In genomic region chr20:36950432-36951197, GRCh38 we compare ENCODE assay signal across 8 cellular contexts. TPM values are rescaled to one million over a fixed set of nuclear protein-coding genes. Genes with fewer than 3 reads are reported as not detected.
A peak's percentile ranks its signal among the peaks of the same experiment; 100 is the strongest.
DNase-seq lines count a peak whose midpoint lies in the region; ATAC-seq, FAIRE-seq and TF ChIP-seq lines count a peak whose summit lies in the region.

No MANE protein-coding gene starts in this region.

- H3K79me2 ChIP-seq in endothelial cell of umbilical vein (ENCODE audit: control insufficient read depth, insufficient read depth, low read length), result no peaks in the 10 kb centered on the region

- no peaks in the 10 kb centered on the region for H3K9me1 ChIP-seq in endothelial cell of umbilical vein (replicated peaks; ENCODE audit: control insufficient read depth, extremely low read depth, insufficient read depth, low read length)

- dilution Hi-C loops in endothelial cell of umbilical vein (cut with MboI; ENCODE audit: extremely low pct_ligation_motif_present, low sequenced_read_pairs), result no loop called here

- no TSS peak for BruUV-seq in endothelial cell of umbilical vein (replicated peaks; lab: Mats Ljungman, UMichigan)

- CTCF ChIA-PET in endothelial cell of umbilical vein (lab: Charles Lee), result no interaction called here

- peak overlapping the region; percentile 50 for H3K9ac ChIP-seq in endothelial cell of umbilical vein (replicated peaks; ENCODE audit: extremely low read depth, insufficient read depth, low read length)
- H3K9ac ChIP-seq in mucosa of stomach (ENCODE audit: low read length), result peak overlapping the region; percentile 83

- H3K4me2 ChIP-seq in endothelial cell of umbilical vein (ENCODE audit: insufficient read depth, low read length), result peak overlapping the region; percentile 81

- no peaks in the 10 kb centered on the region for H4K20me1 ChIP-seq in endothelial cell of umbilical vein (replicated peaks; ENCODE audit: control insufficient read depth, extremely low read depth, insufficient read depth, low read length)

- no peak; the same call in 1 of the 2 replicates for TF ChIP-seq CTCF in VCaP (conservative IDR thresholded peaks at IDR 0.05)
- TF ChIP-seq CTCF in endothelial cell of umbilical vein (IDR thresholded peaks at IDR 0.05; ENCODE audit: extremely low read depth in 1 of 2, insufficient read depth in 1 of 2, low read depth in 1 of 2, low read length in 2 of 2), result no peak
- no peak for TF ChIP-seq CTCF in uterus (IDR thresholded peaks at IDR 0.05)

- DNase-seq in NCI-H1417 (lab: John Stamatoyannopoulos, UW) (peak; percentile 25 to 65 (median 57)), NCI-H1417 treated with DMSO at 0.1 percent for 48 hours (lab: John Stamatoyannopoulos, UW) (no peak), HT-29 (ENCODE audit: low spot score) (peak; percentile 57), endothelial cell of umbilical vein (ENCODE audit: low read depth, low spot score) (peak; percentile 20), uterus (peak; percentile 28 to 33)

- H3K4me3 ChIP-seq in endothelial cell of umbilical vein (replicated peaks in 1 of 3; ENCODE audit: insufficient read depth in 1 of 3, low read depth in 1 of 3, low read length in 3 of 3) (peak overlapping the region; percentile 70 to 81 (median 76)), mucosa of stomach (ENCODE audit: low read length) (peak overlapping the region; percentile 86), uterus (peak overlapping the region; percentile 66 to 97)

- peak; percentile 59 for FAIRE-seq in endothelial cell of umbilical vein (lab: Jason Lieb, UNC)

- ATAC-seq in HG03439 (IDR thresholded peaks at IDR 0.05; ENCODE audit: unreplicated experiment), result no peak

- no peaks in the 10 kb centered on the region for H3K9me3 ChIP-seq in endothelial cell of umbilical vein (replicated peaks; ENCODE audit: control insufficient read depth, insufficient read depth, low read length)
- no peaks in the 10 kb centered on the region for H3K9me3 ChIP-seq in mucosa of stomach (ENCODE audit: control insufficient read depth, low read length)
- no peaks in the 10 kb centered on the region for H3K9me3 ChIP-seq in uterus

- POLR2A ChIA-PET in endothelial cell of umbilical vein (lab: Charles Lee), result no interaction called here

- H3K27ac ChIP-seq in VCaP (peak overlapping the region; percentile 90), endothelial cell of umbilical vein (ENCODE audit: insufficient read depth, low read depth, low read length) (no peak overlapping the region), uterus (peak overlapping the region; percentile 81 to 89)

- H3K36me3 ChIP-seq in endothelial cell of umbilical vein (ENCODE audit: control insufficient read depth in 2 of 2, extremely low read depth in 1 of 2, insufficient read depth in 2 of 2, low read length in 2 of 2) (no peaks in the 10 kb centered on the region), mucosa of stomach (ENCODE audit: control insufficient read depth, insufficient read depth, low read length) (no peaks in the 10 kb centered on the region), uterus (no peaks in the 10 kb centered on the region)

- H3K4me1 ChIP-seq in endothelial cell of umbilical vein (ENCODE audit: control insufficient read depth, extremely low read depth, insufficient read depth, low read length), result peaks cover 10% of the 10 kb centered on the region
- H3K4me1 ChIP-seq in mucosa of stomach (ENCODE audit: control insufficient read depth, insufficient read depth, low read length), result peaks cover 27% of the 10 kb centered on the region
- H3K4me1 ChIP-seq in uterus, result no peaks in the 10 kb centered on the region

- peak overlapping the region; percentile 97 for H2AFZ ChIP-seq in endothelial cell of umbilical vein (ENCODE audit: low read depth, low read length)

- intact Hi-C loops in endothelial cell of umbilical vein (cut with micrococcal nuclease), result loop anchor here (1.0 to 2.0 kb wide), 2 partner anchors 38 to 228 kb away; partner anchors contain the start of genes MROH8 and RPN2
- intact Hi-C loops in uterus (cut with DNase I; ENCODE audit: low total_unique reads), result no loop called here

- no peaks in the 10 kb centered on the region for H3K27me3 ChIP-seq in endothelial cell of umbilical vein (ENCODE audit: control insufficient read depth in 2 of 2, insufficient read depth in 2 of 2, low read length in 2 of 2)
- no peaks in the 10 kb centered on the region for H3K27me3 ChIP-seq in mucosa of stomach (ENCODE audit: control insufficient read depth, insufficient read depth, low read length)
- no peaks in the 10 kb centered on the region for H3K27me3 ChIP-seq in uterus

- TF ChIP-seq POLR2A in endothelial cell of umbilical vein (IDR thresholded peaks at IDR 0.05; ENCODE audit: low read depth, low read length) (no peak), uterus (IDR thresholded peaks at IDR 0.05) (no peak)

TF ChIP-seq in endothelial cell of umbilical vein, 7 proteins besides CTCF, POLR2A, EP300 and RAD21:
- TF ChIP-seq MYC (IDR thresholded peaks at IDR 0.05; ENCODE audit: low read depth, low read length) (no peak), JUN (IDR thresholded peaks at IDR 0.05; ENCODE audit: borderline replicate concordance, insufficient read depth, insufficient read length, low read depth) (no peak), EZH2 (IDR thresholded peaks at IDR 0.05; ENCODE audit: borderline replicate concordance, low read depth, low read length, severe bottlenecking) (no peak), GATA2 (IDR thresholded peaks at IDR 0.05; ENCODE audit: insufficient read depth, insufficient read length, low read depth, low read length) (no peak), POLR2AphosphoS5 (IDR thresholded peaks at IDR 0.05; ENCODE audit: insufficient read depth, low read depth, low read length) (no peak), FOS (IDR thresholded peaks at IDR 0.05; ENCODE audit: borderline replicate concordance, insufficient read depth, low read length) (no peak)
- TF ChIP-seq, protein P1, sequence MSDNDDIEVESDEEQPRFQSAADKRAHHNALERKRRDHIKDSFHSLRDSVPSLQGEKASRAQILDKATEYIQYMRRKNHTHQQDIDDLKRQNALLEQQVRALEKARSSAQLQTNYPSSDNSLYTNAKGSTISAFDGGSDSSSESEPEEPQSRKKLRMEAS (IDR thresholded peaks at IDR 0.05; ENCODE audit: insufficient read depth, insufficient read length), result no peak

RNA-seq across cellular contexts. Expression of gene SAMHD1, which starts 0.9 kb away (rescaled TPM):
- total RNA-seq in HT-29 (2014; rRNA removed; shearing (Covaris generic)), result 17.0 and 20.3 TPM in 2 replicates
- total RNA-seq in endothelial cell of umbilical vein (27.5 and 28.3 TPM in 2 replicates), uterus (100 to 1,000 TPM in 3 of 4 donors, 10 to 100 TPM in 1; 76.8 to 172 (median 104) TPM)
- polyA plus RNA-seq in endothelial cell of umbilical vein, result 9.4 and 13.7 TPM in 2 replicates
- polyA plus RNA-seq in endothelial cell of umbilical vein (2011; cell fraction: cytosol; rRNA removed), result 8.6 and 9.4 TPM in 2 replicates
- polyA plus RNA-seq in endothelial cell of umbilical vein (2011; cell fraction: nucleus; rRNA removed), result 8.6 and 10.2 TPM in 2 replicates
- polyA plus RNA-seq in endothelial cell of umbilical vein (2012), result 18.9 and 25.2 TPM in 2 replicates
- 31.3 and 32.2 TPM in 2 replicates for polyA minus RNA-seq in endothelial cell of umbilical vein
- polyA minus RNA-seq in endothelial cell of umbilical vein (2011; cell fraction: cytosol; rRNA and poly(A)+ RNA removed), result 18.2 TPM
- 12.0 and 15.6 TPM in 2 replicates for polyA minus RNA-seq in endothelial cell of umbilical vein (2011; cell fraction: nucleus; rRNA and poly(A)+ RNA removed)
